Comparison of ENCODE assay signal across 8 cellular contexts in the genomic region with DNA sequence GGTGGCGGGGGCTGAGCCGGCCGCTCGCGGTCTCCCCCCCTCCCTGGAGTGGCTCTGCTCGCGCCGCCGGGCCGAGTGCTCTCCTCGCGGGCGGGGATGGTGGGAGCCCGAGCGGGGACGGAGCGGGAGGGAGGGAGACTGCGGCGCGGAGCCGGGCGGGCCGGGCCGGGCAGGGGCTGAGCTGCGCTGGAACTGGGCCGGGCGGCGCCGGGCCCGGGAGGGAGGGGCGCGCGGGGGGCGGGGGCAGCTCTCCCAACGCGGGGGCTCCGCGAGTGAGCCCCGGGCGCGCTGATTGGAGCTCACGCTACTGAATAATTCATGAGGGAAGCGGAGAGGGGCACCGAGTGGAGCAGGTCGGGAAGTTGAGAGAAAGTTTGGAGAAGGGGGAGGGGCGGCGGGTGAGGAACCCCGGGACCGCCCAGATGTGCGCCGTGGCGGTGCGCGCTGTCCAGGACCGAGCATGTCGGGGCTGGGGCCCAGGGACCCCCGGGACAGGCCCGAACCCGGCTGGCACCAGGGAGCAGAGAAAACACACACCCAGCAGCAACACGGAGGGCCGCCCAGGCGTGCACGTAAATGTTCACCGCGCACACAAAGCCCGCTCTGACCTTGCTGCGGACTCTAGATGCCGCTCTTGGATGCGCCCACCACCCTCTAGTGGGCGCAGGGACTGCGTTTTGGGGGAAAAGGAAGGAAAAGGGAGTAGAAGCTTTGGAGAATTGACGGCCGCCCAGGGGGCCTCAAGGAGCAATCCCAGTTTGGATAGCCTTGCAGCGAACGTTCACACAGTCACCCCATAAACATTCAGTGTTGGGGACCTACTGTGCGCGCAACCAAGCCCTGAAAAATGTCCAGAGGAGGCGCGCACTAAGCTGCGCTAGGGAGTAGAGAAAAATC. TPM values are rescaled to one million over a fixed set of nuclear protein-coding genes. Genes with fewer than 3 reads are reported as not detected.
A peak's percentile ranks its signal among the peaks of the same experiment; 100 is the strongest.
DNase-seq lines count a peak whose midpoint lies in the region; ATAC-seq and TF ChIP-seq lines count a peak whose summit lies in the region.

A gene (minus strand): TSS at position 194 of the 897 bp plus-strand sequence. CDS start 493 bp downstream, outside the sequence.

- DNase-seq in stimulated activated CD4-positive, alpha-beta T cell treated with anti-CD3 and anti-CD28 coated beads, Interleukin-4, amount 100 ng/mL, for 1 hour: peak; percentile 13
- DNase-seq in stimulated activated CD4-positive, alpha-beta T cell treated with anti-CD3 and anti-CD28 coated beads, Interleukin-4, amount 100 ng/mL, for 4 hours: no peak
- DNase-seq in cortex of kidney (lab: John Stamatoyannopoulos, UW) (peak; percentile 67), kidney tubule cell (ENCODE audit: low spot score) (peak; percentile 90), NCI-H2081 (lab: John Stamatoyannopoulos, UW) (no peak)
- DNase-seq in stimulated activated naive CD8-positive, alpha-beta T cell treated with anti-CD3 and anti-CD28 coated beads, Interleukin-15, Interleukin-2, amounts not matched to agents 100 U/mL and 50 U/mL, for 24 hours: peak; percentile 12

- ATAC-seq in stimulated activated naive CD8-positive, alpha-beta T cell treated with anti-CD3 and anti-CD28 coated beads, Interleukin-15, Interleukin-2, amounts not matched to agents 100 U/mL and 50 U/mL, for 24 hours: peak; percentile 30
- ATAC-seq in HG03097 (IDR thresholded peaks at IDR 0.05; ENCODE audit: low FRiP score, unreplicated experiment): no peak

TF ChIP-seq in PFSK-1, 5 proteins besides CTCF, POLR2A, EP300 and RAD21:
- TF ChIP-seq POLR2AphosphoS5 (IDR thresholded peaks at IDR 0.05; ENCODE audit: low read depth, low read length): 0 out of 2 replicates have a peak, but pooled peaks have one; percentile 40
- TF ChIP-seq, protein P1, sequence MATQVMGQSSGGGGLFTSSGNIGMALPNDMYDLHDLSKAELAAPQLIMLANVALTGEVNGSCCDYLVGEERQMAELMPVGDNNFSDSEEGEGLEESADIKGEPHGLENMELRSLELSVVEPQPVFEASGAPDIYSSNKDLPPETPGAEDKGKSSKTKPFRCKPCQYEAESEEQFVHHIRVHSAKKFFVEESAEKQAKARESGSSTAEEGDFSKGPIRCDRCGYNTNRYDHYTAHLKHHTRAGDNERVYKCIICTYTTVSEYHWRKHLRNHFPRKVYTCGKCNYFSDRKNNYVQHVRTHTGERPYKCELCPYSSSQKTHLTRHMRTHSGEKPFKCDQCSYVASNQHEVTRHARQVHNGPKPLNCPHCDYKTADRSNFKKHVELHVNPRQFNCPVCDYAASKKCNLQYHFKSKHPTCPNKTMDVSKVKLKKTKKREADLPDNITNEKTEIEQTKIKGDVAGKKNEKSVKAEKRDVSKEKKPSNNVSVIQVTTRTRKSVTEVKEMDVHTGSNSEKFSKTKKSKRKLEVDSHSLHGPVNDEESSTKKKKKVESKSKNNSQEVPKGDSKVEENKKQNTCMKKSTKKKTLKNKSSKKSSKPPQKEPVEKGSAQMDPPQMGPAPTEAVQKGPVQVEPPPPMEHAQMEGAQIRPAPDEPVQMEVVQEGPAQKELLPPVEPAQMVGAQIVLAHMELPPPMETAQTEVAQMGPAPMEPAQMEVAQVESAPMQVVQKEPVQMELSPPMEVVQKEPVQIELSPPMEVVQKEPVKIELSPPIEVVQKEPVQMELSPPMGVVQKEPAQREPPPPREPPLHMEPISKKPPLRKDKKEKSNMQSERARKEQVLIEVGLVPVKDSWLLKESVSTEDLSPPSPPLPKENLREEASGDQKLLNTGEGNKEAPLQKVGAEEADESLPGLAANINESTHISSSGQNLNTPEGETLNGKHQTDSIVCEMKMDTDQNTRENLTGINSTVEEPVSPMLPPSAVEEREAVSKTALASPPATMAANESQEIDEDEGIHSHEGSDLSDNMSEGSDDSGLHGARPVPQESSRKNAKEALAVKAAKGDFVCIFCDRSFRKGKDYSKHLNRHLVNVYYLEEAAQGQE (IDR thresholded peaks at IDR 0.05; ENCODE audit: insufficient read depth in 1 of 2, low read depth in 2 of 2, low read length in 2 of 2): no peak
- TF ChIP-seq FOXP2 (optimal IDR thresholded peaks at IDR 0.05; ENCODE audit: borderline replicate concordance, extremely low read depth, extremely low read length, insufficient read depth): no peak
- TF ChIP-seq SIN3A (IDR thresholded peaks at IDR 0.05; ENCODE audit: borderline replicate concordance, insufficient read depth, low read length): no peak
- TF ChIP-seq TAF1 (IDR thresholded peaks at IDR 0.05; ENCODE audit: borderline replicate concordance, insufficient read depth, low read length): peak; percentile 49; the same call in 1 of the 2 replicates
TF ChIP-seq in PFSK-1: peak in this region for 2.

RNA-seq across cellular contexts. Expression of the gene that starts here (rescaled TPM):
- 60.3 TPM for polyA plus RNA-seq in PFSK-1 (2012; ENCODE audit: insufficient read length, low read depth)

Comparison
In these comparisons a context has a peak if more than half of its experiments do, and no peak if none do; other contexts are left out.
1. DNase-seq: peak in stimulated activated CD4-positive, alpha-beta T cell treated with anti-CD3 and anti-CD28 coated beads, Interleukin-4, amount 100 ng/mL, for 1 hour (single experiment), cortex of kidney (single experiment), kidney tubule cell (single experiment) and stimulated activated naive CD8-positive, alpha-beta T cell treated with anti-CD3 and anti-CD28 coated beads, Interleukin-15, Interleukin-2, amounts not matched to agents 100 U/mL and 50 U/mL, for 24 hours (single experiment); none in stimulated activated CD4-positive, alpha-beta T cell treated with anti-CD3 and anti-CD28 coated beads, Interleukin-4, amount 100 ng/mL, for 4 hours (0 of 2) and NCI-H2081 (0 of 2).